In the genomic region with DNA sequence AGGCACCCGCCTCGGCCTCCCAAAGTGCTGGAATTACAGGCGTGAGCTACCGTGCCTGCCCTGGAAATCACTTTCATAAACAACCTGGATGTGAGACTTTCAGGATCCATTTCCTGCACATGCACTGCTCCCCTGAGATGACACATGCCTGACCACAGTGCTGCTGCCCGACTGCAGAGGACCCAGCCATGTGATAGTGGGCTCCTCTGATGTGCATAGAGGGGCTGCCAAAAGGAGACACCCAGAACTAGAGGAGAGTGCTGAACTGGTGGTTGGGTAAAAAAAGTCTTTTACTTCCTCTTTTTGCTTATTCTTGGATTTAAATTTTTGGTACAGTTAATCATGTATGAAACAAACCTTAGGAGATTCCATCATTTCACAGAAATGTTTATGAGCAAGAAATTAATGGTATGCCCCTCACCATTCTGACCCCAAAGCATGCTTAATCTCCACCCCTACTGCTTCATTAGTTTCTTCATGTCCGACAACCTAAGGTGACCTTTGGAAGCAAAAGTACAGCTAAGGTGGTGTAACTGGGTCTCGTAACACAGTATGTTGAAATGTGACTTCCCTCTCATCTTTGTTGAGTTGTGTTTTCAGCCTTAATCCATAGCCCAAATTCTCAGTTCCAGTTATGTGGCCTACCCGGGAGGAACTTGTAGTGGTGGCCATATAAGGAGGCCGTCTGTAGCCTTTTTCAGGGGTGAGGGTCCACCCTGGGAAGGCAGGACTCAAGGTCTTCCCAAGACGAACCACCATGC, we compare ENCODE assay signal across 9 cellular contexts.
DNase-seq lines count a peak whose midpoint lies in the region; ATAC-seq and TF ChIP-seq lines count a peak whose summit lies in the region.
"Had no signal": no experiment of that assay in that cellular context is flagged by ENCODE, and none has a peak within 500 bp of the region (broad histone marks: within the 10 kb centered on the region; RNA-seq: fewer than 3 reads in every experiment).

No MANE protein-coding gene starts in this region.

- no peak for DNase-seq in GM23338 (ENCODE audit: low spot score)
- peak; percentile 90 for DNase-seq in SIG-M5 treated with dmso at 0.1 percent for 504 hours (lab: John Stamatoyannopoulos, UW; ENCODE audit: unreplicated experiment)
- DNase-seq in spleen, result peak; percentile 73
- no peak for DNase-seq in posterior vena cava (ENCODE audit: low spot score)
- DNase-seq in globus pallidus (ENCODE audit: low spot score), result no peak
- DNase-seq in NCI-H2227 treated with DMSO at 0.1 percent for 48 hours (lab: John Stamatoyannopoulos, UW), result no peak

- H3K4me2 ChIP-seq in GM23338, result no peak overlapping the region

- no peak overlapping the region for H2AFZ ChIP-seq in GM23338

- peak overlapping the region; percentile 36; the same call in 1 of the 2 replicates for H3K27ac Mint-ChIP-seq in GM23338

- WGBS in gastroesophageal sphincter (ENCODE audit: low coverage in 1 of 2), 2 donors, result 28 to 68% methylated on average over 6 to 10 of the region's 10 CpGs
- WGBS in spleen, 5 donors, result 48 to 75% (median 63%) methylated on average over 10 of the region's 10 CpGs

- H3K9me3 Mint-ChIP-seq in GM23338, result no peaks in the 10 kb centered on the region
- H3K9me3 Mint-ChIP-seq: central memory CD8-positive, alpha-beta T cell had no signal

- H3K4me1 ChIP-seq in GM23338 (ENCODE audit: insufficient read depth) (peaks cover 7% of the 10 kb centered on the region; the same call in 1 of the 2 replicates), gastroesophageal sphincter (peaks cover 2 to 97% (median 25%) of the 10 kb centered on the region in 3 donors), spleen (peaks cover 11 to 84% (median 62%) of the 10 kb centered on the region in 6 donors)

- H3K79me2 ChIP-seq in GM23338 (replicated peaks; ENCODE audit: insufficient read depth), result no peaks in the 10 kb centered on the region

- intact Hi-C loops in spleen (cut with DNase I; ENCODE audit: low total_unique reads) (loop anchor here (10.0 kb wide), 1 partner anchor 176 kb away; no protein-coding TSS in a partner anchor), posterior vena cava (cut with DNase I) (no loop called here)

- H3K9me3 ChIP-seq in gastroesophageal sphincter (no peaks in the 10 kb centered on the region), spleen (no peaks in the 10 kb centered on the region)

- no peaks in the 10 kb centered on the region for H3K36me3 Mint-ChIP-seq in GM23338 (ENCODE audit: low read depth)

- peaks cover 15% of the 10 kb centered on the region for H3K4me1 Mint-ChIP-seq in GM23338

- no peaks in the 10 kb centered on the region for H3K27me3 ChIP-seq in GM23338 (ENCODE audit: insufficient read depth)
- no peaks in the 10 kb centered on the region for H3K27me3 ChIP-seq in gastroesophageal sphincter
- H3K27me3 ChIP-seq in spleen (replicated peaks in 1 of 7), result no peaks in the 10 kb centered on the region

- no peaks in the 10 kb centered on the region for H3K9me2 ChIP-seq in GM23338 (ENCODE audit: insufficient read depth)

- TF ChIP-seq POLR2A in gastroesophageal sphincter (IDR thresholded peaks at IDR 0.05) (no peak), spleen (IDR thresholded peaks at IDR 0.05) (no peak)

- peaks cover 10% of the 10 kb centered on the region; the same call in 1 of the 2 replicates for H3F3A ChIP-seq in GM23338 (replicated peaks; ENCODE audit: low read depth)

- H3K36me3 ChIP-seq in GM23338 (ENCODE audit: insufficient read depth), result no peaks in the 10 kb centered on the region; the same call in 1 of the 2 replicates
- peaks cover 0 to 11% of the 10 kb centered on the region in 2 donors for H3K36me3 ChIP-seq in gastroesophageal sphincter
- peaks cover 0 to 39% (median 6%) of the 10 kb centered on the region in 6 donors for H3K36me3 ChIP-seq in spleen

- ATAC-seq in GM23338, result no peak
- peak; percentile 62 for ATAC-seq in gastroesophageal sphincter
- no peak for ATAC-seq in HG02973 (IDR thresholded peaks at IDR 0.05; ENCODE audit: unreplicated experiment)

- no peak overlapping the region for H3K4me3 Mint-ChIP-seq in GM23338
- H3K4me3 Mint-ChIP-seq: central memory CD8-positive, alpha-beta T cell had no signal

- no peaks in the 10 kb centered on the region for H4K20me1 ChIP-seq in GM23338 (replicated peaks; ENCODE audit: insufficient read depth)

- TF ChIP-seq EP300 in gastroesophageal sphincter (IDR thresholded peaks at IDR 0.05), result no peak

- TF ChIP-seq CTCF in GM23338 (conservative IDR thresholded peaks at IDR 0.05; ENCODE audit: low read depth in 2 of 2) (no peak), gastroesophageal sphincter (IDR thresholded peaks at IDR 0.05) (no peak), spleen (IDR thresholded peaks at IDR 0.05 in 8 of 11, conservative IDR thresholded peaks at IDR 0.05 in 3 of 11) (no peak)

- H3K27me3 Mint-ChIP-seq in GM23338 (ENCODE audit: insufficient read depth, low read depth, poor library complexity), result peaks cover 6% of the 10 kb centered on the region
- H3K27me3 Mint-ChIP-seq: central memory CD8-positive, alpha-beta T cell had no signal

- no peak overlapping the region for H3K4me3 ChIP-seq in GM23338
- no peak overlapping the region for H3K4me3 ChIP-seq in gastroesophageal sphincter
- H3K4me3 ChIP-seq in spleen, result peak overlapping the region in 1 of 8 donors; percentile 46

- H3K27ac ChIP-seq in GM23338 (ENCODE audit: low read depth) (no peak overlapping the region), gastroesophageal sphincter (peak overlapping the region; percentile 71 to 93 (median 78)), spleen (peak overlapping the region; percentile 66 to 94 (median 83))

TF ChIP-seq in GM23338, 12 proteins besides CTCF, POLR2A, EP300 and RAD21 (continues in another document):
- no peak for TF ChIP-seq ZNF114 (CRISPR knock-in tag; IDR thresholded peaks at IDR 0.05)
- TF ChIP-seq, protein P1, sequence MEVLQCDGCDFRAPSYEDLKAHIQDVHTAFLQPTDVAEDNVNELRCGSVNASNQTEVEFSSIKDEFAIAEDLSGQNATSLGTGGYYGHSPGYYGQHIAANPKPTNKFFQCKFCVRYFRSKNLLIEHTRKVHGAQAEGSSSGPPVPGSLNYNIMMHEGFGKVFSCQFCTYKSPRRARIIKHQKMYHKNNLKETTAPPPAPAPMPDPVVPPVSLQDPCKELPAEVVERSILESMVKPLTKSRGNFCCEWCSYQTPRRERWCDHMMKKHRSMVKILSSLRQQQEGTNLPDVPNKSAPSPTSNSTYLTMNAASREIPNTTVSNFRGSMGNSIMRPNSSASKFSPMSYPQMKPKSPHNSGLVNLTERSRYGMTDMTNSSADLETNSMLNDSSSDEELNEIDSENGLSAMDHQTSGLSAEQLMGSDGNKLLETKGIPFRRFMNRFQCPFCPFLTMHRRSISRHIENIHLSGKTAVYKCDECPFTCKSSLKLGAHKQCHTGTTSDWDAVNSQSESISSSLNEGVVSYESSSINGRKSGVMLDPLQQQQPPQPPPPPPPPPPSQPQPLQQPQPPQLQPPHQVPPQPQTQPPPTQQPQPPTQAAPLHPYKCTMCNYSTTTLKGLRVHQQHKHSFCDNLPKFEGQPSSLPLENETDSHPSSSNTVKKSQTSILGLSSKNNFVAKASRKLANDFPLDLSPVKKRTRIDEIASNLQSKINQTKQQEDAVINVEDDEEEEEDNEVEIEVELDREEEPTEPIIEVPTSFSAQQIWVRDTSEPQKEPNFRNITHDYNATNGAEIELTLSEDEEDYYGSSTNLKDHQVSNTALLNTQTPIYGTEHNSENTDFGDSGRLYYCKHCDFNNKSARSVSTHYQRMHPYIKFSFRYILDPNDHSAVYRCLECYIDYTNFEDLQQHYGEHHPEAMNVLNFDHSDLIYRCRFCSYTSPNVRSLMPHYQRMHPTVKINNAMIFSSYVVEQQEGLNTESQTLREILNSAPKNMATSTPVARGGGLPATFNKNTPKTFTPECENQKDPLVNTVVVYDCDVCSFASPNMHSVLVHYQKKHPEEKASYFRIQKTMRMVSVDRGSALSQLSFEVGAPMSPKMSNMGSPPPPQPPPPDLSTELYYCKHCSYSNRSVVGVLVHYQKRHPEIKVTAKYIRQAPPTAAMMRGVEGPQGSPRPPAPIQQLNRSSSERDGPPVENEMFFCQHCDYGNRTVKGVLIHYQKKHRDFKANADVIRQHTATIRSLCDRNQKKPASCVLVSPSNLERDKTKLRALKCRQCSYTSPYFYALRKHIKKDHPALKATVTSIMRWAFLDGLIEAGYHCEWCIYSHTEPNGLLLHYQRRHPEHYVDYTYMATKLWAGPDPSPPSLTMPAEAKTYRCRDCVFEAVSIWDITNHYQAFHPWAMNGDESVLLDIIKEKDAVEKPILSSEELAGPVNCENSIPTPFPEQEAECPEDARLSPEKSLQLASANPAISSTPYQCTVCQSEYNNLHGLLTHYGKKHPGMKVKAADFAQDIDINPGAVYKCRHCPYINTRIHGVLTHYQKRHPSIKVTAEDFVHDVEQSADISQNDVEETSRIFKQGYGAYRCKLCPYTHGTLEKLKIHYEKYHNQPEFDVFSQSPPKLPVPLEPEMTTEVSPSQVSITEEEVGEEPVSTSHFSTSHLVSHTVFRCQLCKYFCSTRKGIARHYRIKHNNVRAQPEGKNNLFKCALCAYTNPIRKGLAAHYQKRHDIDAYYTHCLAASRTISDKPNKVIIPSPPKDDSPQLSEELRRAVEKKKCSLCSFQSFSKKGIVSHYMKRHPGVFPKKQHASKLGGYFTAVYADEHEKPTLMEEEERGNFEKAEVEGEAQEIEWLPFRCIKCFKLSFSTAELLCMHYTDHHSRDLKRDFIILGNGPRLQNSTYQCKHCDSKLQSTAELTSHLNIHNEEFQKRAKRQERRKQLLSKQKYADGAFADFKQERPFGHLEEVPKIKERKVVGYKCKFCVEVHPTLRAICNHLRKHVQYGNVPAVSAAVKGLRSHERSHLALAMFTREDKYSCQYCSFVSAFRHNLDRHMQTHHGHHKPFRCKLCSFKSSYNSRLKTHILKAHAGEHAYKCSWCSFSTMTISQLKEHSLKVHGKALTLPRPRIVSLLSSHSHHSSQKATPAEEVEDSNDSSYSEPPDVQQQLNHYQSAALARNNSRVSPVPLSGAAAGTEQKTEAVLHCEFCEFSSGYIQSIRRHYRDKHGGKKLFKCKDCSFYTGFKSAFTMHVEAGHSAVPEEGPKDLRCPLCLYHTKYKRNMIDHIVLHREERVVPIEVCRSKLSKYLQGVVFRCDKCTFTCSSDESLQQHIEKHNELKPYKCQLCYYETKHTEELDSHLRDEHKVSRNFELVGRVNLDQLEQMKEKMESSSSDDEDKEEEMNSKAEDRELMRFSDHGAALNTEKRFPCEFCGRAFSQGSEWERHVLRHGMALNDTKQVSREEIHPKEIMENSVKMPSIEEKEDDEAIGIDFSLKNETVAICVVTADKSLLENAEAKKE (CRISPR knock-in tag; IDR thresholded peaks at IDR 0.05), result no peak
- no peak for TF ChIP-seq EZH2phosphoT487 (IDR thresholded peaks at IDR 0.05; ENCODE audit: unreplicated experiment)
- TF ChIP-seq EZH2 (IDR thresholded peaks at IDR 0.05; ENCODE audit: low read depth, unreplicated experiment), result no peak
- TF ChIP-seq ZNF331 (CRISPR knock-in tag; IDR thresholded peaks at IDR 0.05; ENCODE audit: low read depth), result no peak
- no peak for TF ChIP-seq JUNB (IDR thresholded peaks at IDR 0.05; ENCODE audit: unreplicated experiment)
- TF ChIP-seq NANOG (IDR thresholded peaks at IDR 0.05; ENCODE audit: borderline replicate concordance), result no peak

Comparison
In these comparisons a context has a peak if more than half of its experiments do, and no peak if none do; other contexts are left out.
1. DNase-seq: peak in SIG-M5 treated with dmso at 0.1 percent for 504 hours (single experiment) and spleen (single experiment); none in GM23338 (single experiment), posterior vena cava (single experiment), globus pallidus (single experiment) and NCI-H2227 treated with DMSO at 0.1 percent for 48 hours (single experiment).